ENCODE assay signal across 38 cellular contexts in the genomic region with DNA sequence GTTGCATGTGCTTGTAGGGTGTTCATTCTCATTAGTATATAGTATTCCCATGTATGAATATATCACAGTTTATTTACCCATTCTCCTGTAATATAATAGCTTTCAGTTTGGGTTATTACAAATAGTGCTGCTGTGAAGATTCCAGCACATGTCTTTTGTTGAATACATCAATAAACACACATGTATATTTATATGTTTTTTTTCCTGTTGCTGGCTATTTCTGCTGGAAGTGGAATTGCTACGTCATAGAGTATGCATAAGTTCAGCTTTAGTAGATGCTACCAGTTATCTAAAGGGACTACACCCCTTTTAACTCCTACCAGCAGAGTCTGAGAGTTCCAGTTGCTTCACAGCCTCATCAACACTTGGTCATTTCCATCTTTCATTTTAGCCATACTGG. TPM values are rescaled to one million over a fixed set of nuclear protein-coding genes. Genes with fewer than 3 reads are reported as not detected.
"Had no signal": no experiment of that assay in that cellular context is flagged by ENCODE, and none has a peak within 500 bp of the region (broad histone marks: within the 10 kb centered on the region; RNA-seq: fewer than 3 reads in every experiment).

No MANE protein-coding gene starts in this region.

- H3K27ac ChIP-seq: KMS-11 had no signal

- H3K27me3 ChIP-seq: MG63 had no signal

- H3K4me3 ChIP-seq: MG63 had no signal

- H3K4me2 ChIP-seq: KMS-11 had no signal

- DNase-seq: Karpas-422, Kasumi-1, MG63, MM.1S, MV-4-11, NCI-H1048, NCI-H1092, NCI-H1092 treated with DMSO at 0.1 percent for 48 hours, NCI-H1105, NCI-H1105 treated with DMSO at 0.1 percent for 48 hours, NCI-H1417, NCI-H1417 treated with DMSO at 0.1 percent for 48 hours, NCI-H1436, NCI-H1436 treated with DMSO at 0.1 percent for 48 hours, NCI-H146, NCI-H1694, NCI-H1694 treated with DMSO at 0.1 percent for 48 hours, NCI-H187, NCI-H187 treated with DMSO at 0.1 percent for 48 hours, NCI-H1930, NCI-H2029, NCI-H2029 treated with DMSO at 0.1 percent for 48 hours, NCI-H2081, NCI-H2081 treated with DMSO at 0.1 percent for 48 hours, NCI-H2107, NCI-H2171, NCI-H2171 treated with DMSO at 0.1 percent for 48 hours, NCI-H2227 treated with DMSO at 0.1 percent for 48 hours, NCI-H226, NCI-H345, NCI-H446, NCI-H446 treated with DMSO at 0.1 percent for 48 hours, NCI-H510A, NCI-H510A treated with DMSO at 0.1 percent for 48 hours had no signal

- H3K36me3 ChIP-seq: MG63 had no signal

- H3K9ac ChIP-seq: KMS-11 had no signal

RNA-seq across cellular contexts. Expression of a gene that starts 52.3 kb away (rescaled TPM):
- total RNA-seq: LHCN-M2, M059J, NCI-H460 had no signal
